In the genomic region with DNA sequence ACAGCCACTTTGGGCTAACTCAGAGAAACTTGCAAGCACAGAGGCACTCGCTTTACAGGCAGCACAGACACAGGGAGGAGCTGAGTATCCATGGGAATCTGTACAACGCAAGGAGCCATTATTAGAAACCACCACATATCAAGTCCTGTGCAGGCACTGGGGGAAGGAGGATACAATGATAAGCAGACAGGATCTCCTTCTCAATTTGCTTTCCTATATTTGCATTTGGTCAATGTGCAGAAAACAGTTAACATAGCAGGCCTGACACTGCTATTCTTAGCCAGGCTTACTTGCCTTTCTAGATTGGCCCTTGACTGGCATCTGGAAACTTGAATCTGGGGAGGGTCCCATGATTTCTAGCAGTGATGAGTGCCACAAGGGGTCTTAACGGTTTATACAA, we compare ENCODE assay signal across 1 cellular context.
TF ChIP-seq lines count a peak whose summit lies in the region.

No MANE protein-coding gene starts in this region.

TF ChIP-seq in K562, 482 proteins besides CTCF, POLR2A, EP300 and RAD21 (continued from another document and continues in another):
- TF ChIP-seq, protein P1, sequence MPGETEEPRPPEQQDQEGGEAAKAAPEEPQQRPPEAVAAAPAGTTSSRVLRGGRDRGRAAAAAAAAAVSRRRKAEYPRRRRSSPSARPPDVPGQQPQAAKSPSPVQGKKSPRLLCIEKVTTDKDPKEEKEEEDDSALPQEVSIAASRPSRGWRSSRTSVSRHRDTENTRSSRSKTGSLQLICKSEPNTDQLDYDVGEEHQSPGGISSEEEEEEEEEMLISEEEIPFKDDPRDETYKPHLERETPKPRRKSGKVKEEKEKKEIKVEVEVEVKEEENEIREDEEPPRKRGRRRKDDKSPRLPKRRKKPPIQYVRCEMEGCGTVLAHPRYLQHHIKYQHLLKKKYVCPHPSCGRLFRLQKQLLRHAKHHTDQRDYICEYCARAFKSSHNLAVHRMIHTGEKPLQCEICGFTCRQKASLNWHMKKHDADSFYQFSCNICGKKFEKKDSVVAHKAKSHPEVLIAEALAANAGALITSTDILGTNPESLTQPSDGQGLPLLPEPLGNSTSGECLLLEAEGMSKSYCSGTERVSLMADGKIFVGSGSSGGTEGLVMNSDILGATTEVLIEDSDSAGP (CRISPR knock-in tag; IDR thresholded peaks at IDR 0.05): no peak
- TF ChIP-seq KAT8 (IDR thresholded peaks at IDR 0.05; ENCODE audit: low read depth): no peak
- TF ChIP-seq MYC (IDR thresholded peaks at IDR 0.05; ENCODE audit: low read depth, low read length): no peak
- no peak for TF ChIP-seq MYC (CRISPR knock-in tag; IDR thresholded peaks at IDR 0.05; ENCODE audit: borderline replicate concordance, low read depth)
- TF ChIP-seq NR2C1 (IDR thresholded peaks at IDR 0.05): no peak
- TF ChIP-seq NR2C1 (tag; IDR thresholded peaks at IDR 0.05): 0 out of 2 replicates have a peak, but pooled peaks have one; percentile 54
- TF ChIP-seq ZNF408 (CRISPR knock-in tag; IDR thresholded peaks at IDR 0.05; ENCODE audit: low read depth): no peak
- TF ChIP-seq GTF2A2 (tag; IDR thresholded peaks at IDR 0.05): no peak
- TF ChIP-seq, protein P2, sequence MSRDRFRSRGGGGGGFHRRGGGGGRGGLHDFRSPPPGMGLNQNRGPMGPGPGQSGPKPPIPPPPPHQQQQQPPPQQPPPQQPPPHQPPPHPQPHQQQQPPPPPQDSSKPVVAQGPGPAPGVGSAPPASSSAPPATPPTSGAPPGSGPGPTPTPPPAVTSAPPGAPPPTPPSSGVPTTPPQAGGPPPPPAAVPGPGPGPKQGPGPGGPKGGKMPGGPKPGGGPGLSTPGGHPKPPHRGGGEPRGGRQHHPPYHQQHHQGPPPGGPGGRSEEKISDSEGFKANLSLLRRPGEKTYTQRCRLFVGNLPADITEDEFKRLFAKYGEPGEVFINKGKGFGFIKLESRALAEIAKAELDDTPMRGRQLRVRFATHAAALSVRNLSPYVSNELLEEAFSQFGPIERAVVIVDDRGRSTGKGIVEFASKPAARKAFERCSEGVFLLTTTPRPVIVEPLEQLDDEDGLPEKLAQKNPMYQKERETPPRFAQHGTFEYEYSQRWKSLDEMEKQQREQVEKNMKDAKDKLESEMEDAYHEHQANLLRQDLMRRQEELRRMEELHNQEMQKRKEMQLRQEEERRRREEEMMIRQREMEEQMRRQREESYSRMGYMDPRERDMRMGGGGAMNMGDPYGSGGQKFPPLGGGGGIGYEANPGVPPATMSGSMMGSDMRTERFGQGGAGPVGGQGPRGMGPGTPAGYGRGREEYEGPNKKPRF (IDR thresholded peaks at IDR 0.05; ENCODE audit: low read depth, low read length): no peak
- TF ChIP-seq, protein P3, sequence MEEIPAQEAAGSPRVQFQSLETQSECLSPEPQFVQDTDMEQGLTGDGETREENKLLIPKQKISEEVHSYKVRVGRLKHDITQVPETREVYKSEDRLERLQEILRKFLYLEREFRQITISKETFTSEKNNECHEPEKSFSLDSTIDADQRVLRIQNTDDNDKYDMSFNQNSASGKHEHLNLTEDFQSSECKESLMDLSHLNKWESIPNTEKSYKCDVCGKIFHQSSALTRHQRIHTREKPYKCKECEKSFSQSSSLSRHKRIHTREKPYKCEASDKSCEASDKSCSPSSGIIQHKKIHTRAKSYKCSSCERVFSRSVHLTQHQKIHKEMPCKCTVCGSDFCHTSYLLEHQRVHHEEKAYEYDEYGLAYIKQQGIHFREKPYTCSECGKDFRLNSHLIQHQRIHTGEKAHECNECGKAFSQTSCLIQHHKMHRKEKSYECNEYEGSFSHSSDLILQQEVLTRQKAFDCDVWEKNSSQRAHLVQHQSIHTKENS (CRISPR knock-in tag; IDR thresholded peaks at IDR 0.05): no peak
- TF ChIP-seq SOX6 (IDR thresholded peaks at IDR 0.05): peak; percentile 96
- TF ChIP-seq SRSF7 (optimal IDR thresholded peaks at IDR 0.05; ENCODE audit: low read depth, low read length): no peak
- TF ChIP-seq, protein P4, sequence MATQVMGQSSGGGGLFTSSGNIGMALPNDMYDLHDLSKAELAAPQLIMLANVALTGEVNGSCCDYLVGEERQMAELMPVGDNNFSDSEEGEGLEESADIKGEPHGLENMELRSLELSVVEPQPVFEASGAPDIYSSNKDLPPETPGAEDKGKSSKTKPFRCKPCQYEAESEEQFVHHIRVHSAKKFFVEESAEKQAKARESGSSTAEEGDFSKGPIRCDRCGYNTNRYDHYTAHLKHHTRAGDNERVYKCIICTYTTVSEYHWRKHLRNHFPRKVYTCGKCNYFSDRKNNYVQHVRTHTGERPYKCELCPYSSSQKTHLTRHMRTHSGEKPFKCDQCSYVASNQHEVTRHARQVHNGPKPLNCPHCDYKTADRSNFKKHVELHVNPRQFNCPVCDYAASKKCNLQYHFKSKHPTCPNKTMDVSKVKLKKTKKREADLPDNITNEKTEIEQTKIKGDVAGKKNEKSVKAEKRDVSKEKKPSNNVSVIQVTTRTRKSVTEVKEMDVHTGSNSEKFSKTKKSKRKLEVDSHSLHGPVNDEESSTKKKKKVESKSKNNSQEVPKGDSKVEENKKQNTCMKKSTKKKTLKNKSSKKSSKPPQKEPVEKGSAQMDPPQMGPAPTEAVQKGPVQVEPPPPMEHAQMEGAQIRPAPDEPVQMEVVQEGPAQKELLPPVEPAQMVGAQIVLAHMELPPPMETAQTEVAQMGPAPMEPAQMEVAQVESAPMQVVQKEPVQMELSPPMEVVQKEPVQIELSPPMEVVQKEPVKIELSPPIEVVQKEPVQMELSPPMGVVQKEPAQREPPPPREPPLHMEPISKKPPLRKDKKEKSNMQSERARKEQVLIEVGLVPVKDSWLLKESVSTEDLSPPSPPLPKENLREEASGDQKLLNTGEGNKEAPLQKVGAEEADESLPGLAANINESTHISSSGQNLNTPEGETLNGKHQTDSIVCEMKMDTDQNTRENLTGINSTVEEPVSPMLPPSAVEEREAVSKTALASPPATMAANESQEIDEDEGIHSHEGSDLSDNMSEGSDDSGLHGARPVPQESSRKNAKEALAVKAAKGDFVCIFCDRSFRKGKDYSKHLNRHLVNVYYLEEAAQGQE (CRISPR knock-in tag; IDR thresholded peaks at IDR 0.05; ENCODE audit: low read depth): no peak
- TF ChIP-seq, protein P5, sequence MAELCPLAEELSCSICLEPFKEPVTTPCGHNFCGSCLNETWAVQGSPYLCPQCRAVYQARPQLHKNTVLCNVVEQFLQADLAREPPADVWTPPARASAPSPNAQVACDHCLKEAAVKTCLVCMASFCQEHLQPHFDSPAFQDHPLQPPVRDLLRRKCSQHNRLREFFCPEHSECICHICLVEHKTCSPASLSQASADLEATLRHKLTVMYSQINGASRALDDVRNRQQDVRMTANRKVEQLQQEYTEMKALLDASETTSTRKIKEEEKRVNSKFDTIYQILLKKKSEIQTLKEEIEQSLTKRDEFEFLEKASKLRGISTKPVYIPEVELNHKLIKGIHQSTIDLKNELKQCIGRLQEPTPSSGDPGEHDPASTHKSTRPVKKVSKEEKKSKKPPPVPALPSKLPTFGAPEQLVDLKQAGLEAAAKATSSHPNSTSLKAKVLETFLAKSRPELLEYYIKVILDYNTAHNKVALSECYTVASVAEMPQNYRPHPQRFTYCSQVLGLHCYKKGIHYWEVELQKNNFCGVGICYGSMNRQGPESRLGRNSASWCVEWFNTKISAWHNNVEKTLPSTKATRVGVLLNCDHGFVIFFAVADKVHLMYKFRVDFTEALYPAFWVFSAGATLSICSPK (IDR thresholded peaks at IDR 0.05; ENCODE audit: borderline replicate concordance): no peak
- no peak for TF ChIP-seq SAFB2 (IDR thresholded peaks at IDR 0.05; ENCODE audit: borderline replicate concordance, low read depth, low read length, severe bottlenecking)
- TF ChIP-seq CEBPG (CRISPR knock-in tag; IDR thresholded peaks at IDR 0.05): no peak; the same call in 1 of the 2 replicates
- TF ChIP-seq CEBPG (tag; conservative IDR thresholded peaks at IDR 0.05 in 1 of 2, IDR thresholded peaks at IDR 0.05 in 1 of 2): no peak
- TF ChIP-seq BRD9 (IDR thresholded peaks at IDR 0.05; ENCODE audit: low read depth, partially characterized antibody): no peak
- TF ChIP-seq, protein P6, sequence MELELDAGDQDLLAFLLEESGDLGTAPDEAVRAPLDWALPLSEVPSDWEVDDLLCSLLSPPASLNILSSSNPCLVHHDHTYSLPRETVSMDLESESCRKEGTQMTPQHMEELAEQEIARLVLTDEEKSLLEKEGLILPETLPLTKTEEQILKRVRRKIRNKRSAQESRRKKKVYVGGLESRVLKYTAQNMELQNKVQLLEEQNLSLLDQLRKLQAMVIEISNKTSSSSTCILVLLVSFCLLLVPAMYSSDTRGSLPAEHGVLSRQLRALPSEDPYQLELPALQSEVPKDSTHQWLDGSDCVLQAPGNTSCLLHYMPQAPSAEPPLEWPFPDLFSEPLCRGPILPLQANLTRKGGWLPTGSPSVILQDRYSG (tag; conservative IDR thresholded peaks at IDR 0.05; ENCODE audit: low read depth): peak; percentile 31; the same call in 1 of the 2 replicates
- no peak; the same call in 1 of the 2 replicates for TF ChIP-seq MAFF (IDR thresholded peaks at IDR 0.05; ENCODE audit: low read length)
- TF ChIP-seq FOS (IDR thresholded peaks at IDR 0.05; ENCODE audit: extremely low read depth, insufficient read length): no peak
- TF ChIP-seq, protein P7, sequence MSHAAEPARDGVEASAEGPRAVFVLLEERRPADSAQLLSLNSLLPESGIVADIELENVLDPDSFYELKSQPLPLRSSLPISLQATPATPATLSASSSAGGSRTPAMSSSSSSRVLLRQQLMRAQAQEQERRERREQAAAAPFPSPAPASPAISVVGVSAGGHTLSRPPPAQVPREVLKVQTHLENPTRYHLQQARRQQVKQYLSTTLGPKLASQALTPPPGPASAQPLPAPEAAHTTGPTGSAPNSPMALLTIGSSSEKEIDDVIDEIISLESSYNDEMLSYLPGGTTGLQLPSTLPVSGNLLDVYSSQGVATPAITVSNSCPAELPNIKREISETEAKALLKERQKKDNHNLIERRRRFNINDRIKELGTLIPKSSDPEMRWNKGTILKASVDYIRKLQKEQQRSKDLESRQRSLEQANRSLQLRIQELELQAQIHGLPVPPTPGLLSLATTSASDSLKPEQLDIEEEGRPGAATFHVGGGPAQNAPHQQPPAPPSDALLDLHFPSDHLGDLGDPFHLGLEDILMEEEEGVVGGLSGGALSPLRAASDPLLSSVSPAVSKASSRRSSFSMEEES (CRISPR knock-in tag; IDR thresholded peaks at IDR 0.05): no peak
- TF ChIP-seq, protein P8, sequence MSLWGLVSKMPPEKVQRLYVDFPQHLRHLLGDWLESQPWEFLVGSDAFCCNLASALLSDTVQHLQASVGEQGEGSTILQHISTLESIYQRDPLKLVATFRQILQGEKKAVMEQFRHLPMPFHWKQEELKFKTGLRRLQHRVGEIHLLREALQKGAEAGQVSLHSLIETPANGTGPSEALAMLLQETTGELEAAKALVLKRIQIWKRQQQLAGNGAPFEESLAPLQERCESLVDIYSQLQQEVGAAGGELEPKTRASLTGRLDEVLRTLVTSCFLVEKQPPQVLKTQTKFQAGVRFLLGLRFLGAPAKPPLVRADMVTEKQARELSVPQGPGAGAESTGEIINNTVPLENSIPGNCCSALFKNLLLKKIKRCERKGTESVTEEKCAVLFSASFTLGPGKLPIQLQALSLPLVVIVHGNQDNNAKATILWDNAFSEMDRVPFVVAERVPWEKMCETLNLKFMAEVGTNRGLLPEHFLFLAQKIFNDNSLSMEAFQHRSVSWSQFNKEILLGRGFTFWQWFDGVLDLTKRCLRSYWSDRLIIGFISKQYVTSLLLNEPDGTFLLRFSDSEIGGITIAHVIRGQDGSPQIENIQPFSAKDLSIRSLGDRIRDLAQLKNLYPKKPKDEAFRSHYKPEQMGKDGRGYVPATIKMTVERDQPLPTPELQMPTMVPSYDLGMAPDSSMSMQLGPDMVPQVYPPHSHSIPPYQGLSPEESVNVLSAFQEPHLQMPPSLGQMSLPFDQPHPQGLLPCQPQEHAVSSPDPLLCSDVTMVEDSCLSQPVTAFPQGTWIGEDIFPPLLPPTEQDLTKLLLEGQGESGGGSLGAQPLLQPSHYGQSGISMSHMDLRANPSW (CRISPR knock-in tag; IDR thresholded peaks at IDR 0.05): no peak
- TF ChIP-seq, protein P9, sequence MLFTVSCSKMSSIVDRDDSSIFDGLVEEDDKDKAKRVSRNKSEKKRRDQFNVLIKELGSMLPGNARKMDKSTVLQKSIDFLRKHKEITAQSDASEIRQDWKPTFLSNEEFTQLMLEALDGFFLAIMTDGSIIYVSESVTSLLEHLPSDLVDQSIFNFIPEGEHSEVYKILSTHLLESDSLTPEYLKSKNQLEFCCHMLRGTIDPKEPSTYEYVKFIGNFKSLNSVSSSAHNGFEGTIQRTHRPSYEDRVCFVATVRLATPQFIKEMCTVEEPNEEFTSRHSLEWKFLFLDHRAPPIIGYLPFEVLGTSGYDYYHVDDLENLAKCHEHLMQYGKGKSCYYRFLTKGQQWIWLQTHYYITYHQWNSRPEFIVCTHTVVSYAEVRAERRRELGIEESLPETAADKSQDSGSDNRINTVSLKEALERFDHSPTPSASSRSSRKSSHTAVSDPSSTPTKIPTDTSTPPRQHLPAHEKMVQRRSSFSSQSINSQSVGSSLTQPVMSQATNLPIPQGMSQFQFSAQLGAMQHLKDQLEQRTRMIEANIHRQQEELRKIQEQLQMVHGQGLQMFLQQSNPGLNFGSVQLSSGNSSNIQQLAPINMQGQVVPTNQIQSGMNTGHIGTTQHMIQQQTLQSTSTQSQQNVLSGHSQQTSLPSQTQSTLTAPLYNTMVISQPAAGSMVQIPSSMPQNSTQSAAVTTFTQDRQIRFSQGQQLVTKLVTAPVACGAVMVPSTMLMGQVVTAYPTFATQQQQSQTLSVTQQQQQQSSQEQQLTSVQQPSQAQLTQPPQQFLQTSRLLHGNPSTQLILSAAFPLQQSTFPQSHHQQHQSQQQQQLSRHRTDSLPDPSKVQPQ (CRISPR knock-in tag; IDR thresholded peaks at IDR 0.05; ENCODE audit: borderline replicate concordance): no peak
- TF ChIP-seq HSF4 (CRISPR knock-in tag; IDR thresholded peaks at IDR 0.05; ENCODE audit: borderline replicate concordance): no peak
- no peak for TF ChIP-seq KDM4B (IDR thresholded peaks at IDR 0.05; ENCODE audit: borderline replicate concordance in 2 of 2, low read depth in 1 of 2)
- peak; percentile 69; the same call in 1 of the 2 replicates for TF ChIP-seq FOXP1 (CRISPR knock-in tag; IDR thresholded peaks at IDR 0.05)
- TF ChIP-seq ZNF561 (CRISPR knock-in tag; conservative IDR thresholded peaks at IDR 0.05): no peak
- TF ChIP-seq NEUROD1 (IDR thresholded peaks at IDR 0.05; ENCODE audit: borderline replicate concordance, low read depth, low read length, partially characterized antibody): peak; percentile 78
- TF ChIP-seq CREB1 (IDR thresholded peaks at IDR 0.05): peak; percentile 86
- no peak; the same call in 1 of the 2 replicates for TF ChIP-seq CREB1 (CRISPR knock-in tag; IDR thresholded peaks at IDR 0.05)
- TF ChIP-seq PHB2 (IDR thresholded peaks at IDR 0.05; ENCODE audit: low read depth): peak; percentile 96
- no peak for TF ChIP-seq ZNF146 (CRISPR knock-in tag; IDR thresholded peaks at IDR 0.05; ENCODE audit: unreplicated experiment)
- peak; percentile 98 for TF ChIP-seq HDAC3 (IDR thresholded peaks at IDR 0.05; ENCODE audit: borderline replicate concordance, partially characterized antibody)
- no peak for TF ChIP-seq IFI16 (CRISPR knock-in tag; IDR thresholded peaks at IDR 0.05)
- TF ChIP-seq HCFC1 (IDR thresholded peaks at IDR 0.05; ENCODE audit: low read depth, low read length): no peak
- TF ChIP-seq ZNF699 (CRISPR knock-in tag; IDR thresholded peaks at IDR 0.05; ENCODE audit: insufficient replicate concordance): no peak
- TF ChIP-seq STAG1 (CRISPR knock-in tag; IDR thresholded peaks at IDR 0.05; ENCODE audit: borderline replicate concordance): no peak
- no peak for TF ChIP-seq GABPB2 (CRISPR knock-in tag; conservative IDR thresholded peaks at IDR 0.05)
